In genomic region chr22:41762980-41763779, GRCh38 we compare ENCODE assay signal across 9 cellular contexts.
DNase-seq lines count a peak whose midpoint lies in the region; ATAC-seq, FAIRE-seq and TF ChIP-seq lines count a peak whose summit lies in the region.
"Had no signal": no experiment of that assay in that cellular context is flagged by ENCODE, and none has a peak within 500 bp of the region (broad histone marks: within the 10 kb centered on the region; RNA-seq: fewer than 3 reads in every experiment).

No MANE protein-coding gene starts in this region.

- TF ChIP-seq CTCF in AG04449 (IDR thresholded peaks at IDR 0.05; ENCODE audit: insufficient read depth, low read length, missing control alignments): peak; percentile 33

- H3K36me3 Mint-ChIP-seq in effector memory CD8-positive, alpha-beta T cell (ENCODE audit: insufficient read depth): no peaks in the 10 kb centered on the region

- no peaks in the 10 kb centered on the region for H3K9me3 Mint-ChIP-seq in effector memory CD8-positive, alpha-beta T cell

- H3K4me3 Mint-ChIP-seq in effector memory CD8-positive, alpha-beta T cell: no peak overlapping the region

- POLR2A ChIA-PET in AG04449 (lab: Yijun Ruan, JAX): no interaction called here

- peak; percentile 4 for FAIRE-seq in GM19239 (lab: Jason Lieb, UNC)

- no peaks in the 10 kb centered on the region for H3K27me3 Mint-ChIP-seq in effector memory CD8-positive, alpha-beta T cell

- no peak for DNase-seq in AG04449 (ENCODE audit: low read depth, low spot score)
- DNase-seq in GM19239 (ENCODE audit: insufficient read length, low spot score): no peak
- peak; percentile 61 for DNase-seq in RPMI8226
- peak in 2 of 3 experiments; percentile 22 to 23 for DNase-seq in effector memory CD8-positive, alpha-beta T cell
- DNase-seq in retina: peak; percentile 36
- DNase-seq in NOMO-1 treated with DMSO at 0.1 percent for 48 hours (lab: John Stamatoyannopoulos, UW; ENCODE audit: unreplicated experiment): no peak

- H3K4me3 ChIP-seq in AG04449 (ENCODE audit: low read depth, low read length): no peak overlapping the region

- ATAC-seq in effector memory CD8-positive, alpha-beta T cell (replicated peaks): peak; percentile 52
- ATAC-seq in GM19395 (IDR thresholded peaks at IDR 0.05; ENCODE audit: unreplicated experiment): no peak
- ATAC-seq in GM18868 (IDR thresholded peaks at IDR 0.05; ENCODE audit: unreplicated experiment): no peak
- ATAC-seq: right cardiac atrium had no signal

- CTCF ChIA-PET in AG04449 (lab: Yijun Ruan, JAX): interaction anchor here (0.9 to 1.0 kb wide), 3 partner anchors 17 to 66 kb away, joined by 3 to 5 read pairs (median 3); no protein-coding TSS in a partner anchor

- peaks cover 5% of the 10 kb centered on the region in 2 donors for H3K4me1 Mint-ChIP-seq in effector memory CD8-positive, alpha-beta T cell (ENCODE audit: low read depth in 2 of 2)

- no peak overlapping the region for H3K27ac Mint-ChIP-seq in effector memory CD8-positive, alpha-beta T cell

Comparison
In these comparisons a context has a peak if more than half of its experiments do, and no peak if none do; other contexts are left out.
1. DNase-seq: peak in RPMI8226 (single experiment), effector memory CD8-positive, alpha-beta T cell (2 of 3) and retina (single experiment); none in AG04449 (single experiment), GM19239 (single experiment) and NOMO-1 treated with DMSO at 0.1 percent for 48 hours (single experiment).